ENCODE assay signal across 22 cellular contexts in genomic region chr4:24914460-24914859, GRCh38. TPM values are rescaled to one million over a fixed set of nuclear protein-coding genes. Genes with fewer than 3 reads are reported as not detected.
"Had no signal": no experiment of that assay in that cellular context is flagged by ENCODE, and none has a peak within 500 bp of the region (broad histone marks: within the 10 kb centered on the region; RNA-seq: fewer than 3 reads in every experiment).

No MANE protein-coding gene starts in this region.

- H3K4me1 ChIP-seq: prostate gland had no signal

- H3K36me3 Mint-ChIP-seq: activated naive CD8-positive, alpha-beta T cell had no signal

- H3K4me3 ChIP-seq: coronary artery, left ventricle myocardium inferior, prostate gland, thyroid gland had no signal

- H3K4me3 Mint-ChIP-seq: activated B cell treated with CpG ODN at 0.5 μM for 24 hours; activated CD4-positive, alpha-beta T cell treated with anti-CD3 and anti-CD28 coated beads for 36 hours; activated naive CD8-positive, alpha-beta T cell; activated T-cell treated with anti-CD3 and anti-CD28 coated beads, Interleukin-2, amount 50 U/mL, for 24 hours; activated T-helper 17 cell treated with anti-CD3 and anti-CD28 coated beads, Interleukin-2, amount 50 U/mL, for 72 hours; endodermal cell; mesothelial cell of epicardium; naive thymus-derived CD8-positive, alpha-beta T cell; stimulated activated naive CD8-positive, alpha-beta T cell treated with anti-CD3 and anti-CD28 coated beads, Interleukin-15, Interleukin-2, amounts not matched to agents 100 ng/mL and 50 ng/mL, for 24 hours had no signal

- H3K4me1 Mint-ChIP-seq: activated T-helper 17 cell treated with anti-CD3 and anti-CD28 coated beads, Interleukin-2, amount 50 U/mL, for 72 hours had no signal

- H3K27me3 ChIP-seq: thyroid gland had no signal

- H3K27ac Mint-ChIP-seq: activated B cell treated with CpG ODN at 0.5 μM for 24 hours; activated CD4-positive, alpha-beta T cell treated with anti-CD3 and anti-CD28 coated beads for 36 hours; activated naive CD8-positive, alpha-beta T cell; activated T-cell treated with anti-CD3 and anti-CD28 coated beads, Interleukin-2, amount 50 U/mL, for 24 hours; activated T-helper 17 cell treated with anti-CD3 and anti-CD28 coated beads, Interleukin-2, amount 50 U/mL, for 72 hours; endodermal cell; mesothelial cell of epicardium; stimulated activated naive CD8-positive, alpha-beta T cell treated with anti-CD3 and anti-CD28 coated beads, Interleukin-15, Interleukin-2, amounts not matched to agents 100 ng/mL and 50 ng/mL, for 24 hours had no signal

- H3K9me3 ChIP-seq: prostate gland, thyroid gland had no signal

- H3K27ac ChIP-seq: coronary artery, epithelial cell of prostate, left ventricle myocardium inferior, prostate gland, thyroid gland had no signal

- ATAC-seq: activated CD4-positive, alpha-beta T cell treated with anti-CD3 and anti-CD28 coated beads for 36 hours; activated T-helper 17 cell treated with anti-CD3 and anti-CD28 coated beads, Interleukin-2, amount 50 U/mL, for 72 hours; naive thymus-derived CD8-positive, alpha-beta T cell had no signal

- DNase-seq: activated B cell treated with CpG ODN at 0.5 μM for 24 hours; activated CD4-positive, alpha-beta T cell treated with anti-CD3 and anti-CD28 coated beads for 36 hours; activated CD4-positive, alpha-beta T cell treated with anti-CD3 and anti-CD28 coated beads, Interleukin-2, amount 50 U/mL, for 4 hours; activated CD8-positive, alpha-beta memory T cell treated with anti-CD3 and anti-CD28 coated beads for 24 hours; activated CD8-positive, alpha-beta memory T cell treated with anti-CD3 and anti-CD28 coated beads, Interleukin-2, amount 50 U/mL, for 4 hours; activated naive CD4-positive, alpha-beta T cell; activated T-cell treated with anti-CD3 and anti-CD28 coated beads, Interleukin-2, amount 50 U/mL, for 24 hours; cerebellar nuclear complex; left ventricle myocardium inferior; naive thymus-derived CD8-positive, alpha-beta T cell; stimulated activated CD4-positive, alpha-beta T cell treated with anti-CD3 and anti-CD28 coated beads, Interleukin-4, amount 100 ng/mL, for 4 hours; T-helper 9 cell had no signal

RNA-seq across cellular contexts. Expression of gene CCDC149, which starts 1.6 kb away (rescaled TPM):
- total RNA-seq: activated B cell treated with CpG ODN at 0.5 μM for 24 hours; activated T-helper 17 cell treated with anti-CD3 and anti-CD28 coated beads, Interleukin-2, amount 50 U/mL, for 72 hours; T-helper 1 cell treated with Interleukin-12 subunit alpha and Interleukin-12 subunit beta and Interleukin-4 antibody, amounts not matched to agents 30 ng/mL and 1 ng/mL, for 36 hours had no signal
- polyA plus RNA-seq: naive thymus-derived CD8-positive, alpha-beta T cell had no signal
